Comparison of ENCODE assay signal across 15 cellular contexts in genomic region chr15:83063555-83063954, GRCh38. TPM values are rescaled to one million over a fixed set of nuclear protein-coding genes. Genes with fewer than 3 reads are reported as not detected.
DNase-seq lines count a peak whose midpoint lies in the region; ATAC-seq, FAIRE-seq and TF ChIP-seq lines count a peak whose summit lies in the region.
"Had no signal": no experiment of that assay in that cellular context is flagged by ENCODE, and none has a peak within 500 bp of the region (broad histone marks: within the 10 kb centered on the region; RNA-seq: fewer than 3 reads in every experiment).

No MANE protein-coding gene starts in this region.

- no peak overlapping the region for H3K9ac ChIP-seq in MM.1S (ENCODE audit: low read length)
- peak overlapping the region in 1 of 2 experiments; percentile 12; a peak in 1 of 4 replicates for H3K9ac ChIP-seq in K562 (ENCODE audit: insufficient read depth in 1 of 2, low read depth in 2 of 2, low read length in 2 of 2)

- no peaks in the 10 kb centered on the region for H3K9me2 ChIP-seq in MM.1S (replicated peaks; ENCODE audit: insufficient read depth, low read length)

- H3K27ac Mint-ChIP-seq in Caco-2 (ENCODE audit: unreplicated experiment) = no peak overlapping the region
- H3K27ac Mint-ChIP-seq: nephron had no signal

- CTCF ChIA-PET in K562 (lab: Yijun Ruan, JAX; ENCODE audit: low intra/inter-chr PET ratio) = no interaction called here
- CTCF ChIA-PET in Caco-2 (lab: Charles Lee) = no interaction called here

- no peak for TF ChIP-seq EP300 in K562 (IDR thresholded peaks at IDR 0.05; ENCODE audit: low read length)

- H3K27me3 Mint-ChIP-seq in Caco-2 (ENCODE audit: insufficient read depth, unreplicated experiment) = no peaks in the 10 kb centered on the region

- no peaks in the 10 kb centered on the region for H3K9me1 ChIP-seq in K562 (ENCODE audit: control insufficient read depth, insufficient read depth, low read length)

- no peaks in the 10 kb centered on the region for H3K9me3 ChIP-seq in MM.1S (replicated peaks; ENCODE audit: insufficient read depth, low read length)
- no peaks in the 10 kb centered on the region for H3K9me3 ChIP-seq in K562 (replicated peaks; ENCODE audit: control insufficient read depth, insufficient read depth, low read depth, low read length)
- no peaks in the 10 kb centered on the region for H3K9me3 ChIP-seq in gastrocnemius medialis
- H3K9me3 ChIP-seq in Caco-2 = no peaks in the 10 kb centered on the region
- H3K9me3 ChIP-seq: left lung, sigmoid colon had no signal

- BruUV-seq in K562 (replicated peaks; lab: Mats Ljungman, UMichigan) = no TSS peak
- BruUV-seq in Caco-2 (replicated peaks; lab: Mats Ljungman, UMichigan) = no TSS peak

- WGBS in K562 (ENCODE audit: insufficient coverage, low coverage, missing lambda C conversion rate) = 76% methylated on average over 4 of the region's 4 CpGs

- H3K4me1 Mint-ChIP-seq in Caco-2 (ENCODE audit: low read depth, unreplicated experiment) = peaks cover 10% of the 10 kb centered on the region

- peaks cover 78% of the 10 kb centered on the region for H3K79me2 ChIP-seq in MM.1S (ENCODE audit: low read length)
- peaks cover 85% of the 10 kb centered on the region for H3K79me2 ChIP-seq in K562 (ENCODE audit: control insufficient read depth, insufficient read depth, low read length)

- H3K4me1 ChIP-seq in MM.1S (ENCODE audit: low read length) (peaks cover 22% of the 10 kb centered on the region), K562 (replicated peaks in 1 of 2; ENCODE audit: control insufficient read depth in 2 of 2, insufficient read depth in 2 of 2, low read length in 2 of 2) (peaks cover 9 to 35% of the 10 kb centered on the region in 2 experiments), gastrocnemius medialis (peaks cover 57 to 62% of the 10 kb centered on the region in 2 donors), Caco-2 (peaks cover 39% of the 10 kb centered on the region)

- ATAC-seq in K562 (no peak), gastrocnemius medialis (no peak)
- ATAC-seq: left lung had no signal

- no peak for FAIRE-seq in K562 (lab: Jason Lieb, UNC)

- H3K36me3 ChIP-seq in MM.1S (replicated peaks; ENCODE audit: insufficient read depth, low read length) (no peaks in the 10 kb centered on the region), K562 (ENCODE audit: control insufficient read depth, insufficient read depth, low read length) (peaks cover 55% of the 10 kb centered on the region), gastrocnemius medialis (no peaks in the 10 kb centered on the region), Caco-2 (ENCODE audit: control insufficient read depth, insufficient read depth, low read length) (no peaks in the 10 kb centered on the region; the same call in 1 of the 2 replicates)
- H3K36me3 ChIP-seq: sigmoid colon had no signal

- peak overlapping the region; percentile 24; the same call in 1 of the 2 replicates for H3K4me3 ChIP-seq in GM12864 (ENCODE audit: low read depth, low read length)
- H3K4me3 ChIP-seq in MM.1S (ENCODE audit: low read length) = no peak overlapping the region
- H3K4me3 ChIP-seq in K562 = peak overlapping the region; percentile 8; the same call in 1 of the 2 replicates
- H3K4me3 ChIP-seq in gastrocnemius medialis = peak overlapping the region; percentile 78 to 84 (median 80)
- no peak overlapping the region for H3K4me3 ChIP-seq in Caco-2 (ENCODE audit: low read depth, low read length)
- H3K4me3 ChIP-seq: left lung had no signal

- H3K4me2 ChIP-seq in MM.1S (ENCODE audit: low read depth, low read length) (peak overlapping the region; percentile 10; the same call in 1 of the 2 replicates), K562 (ENCODE audit: insufficient read depth, low read length) (peak overlapping the region; percentile 62)

- TF ChIP-seq RAD21 in K562 (CRISPR knock-in tag; conservative IDR thresholded peaks at IDR 0.05 in 1 of 2, IDR thresholded peaks at IDR 0.05 in 1 of 2) = no peak

- H3K27ac ChIP-seq in MM.1S (ENCODE audit: low read length) (no peak overlapping the region), K562 (ENCODE audit: extremely low read depth, low read depth, low read length) (peak overlapping the region; percentile 2; the same call in 1 of the 3 replicates), gastrocnemius medialis (peak overlapping the region; percentile 87 to 98 (median 96))

- H2AFZ ChIP-seq in MM.1S (ENCODE audit: low read length) = no peak overlapping the region
- no peak overlapping the region for H2AFZ ChIP-seq in K562 (ENCODE audit: low read depth, low read length)

- H3K36me3 Mint-ChIP-seq in Caco-2 (ENCODE audit: insufficient read depth, unreplicated experiment) = peaks cover 7% of the 10 kb centered on the region

- no peak for DNase-seq in GM12864 (ENCODE audit: low read depth)
- DNase-seq in MM.1S = no peak
- DNase-seq in K562 (ENCODE audit: extremely low read depth in 1 of 4, low spot score in 3 of 4) = no peak
- DNase-seq in gastrocnemius medialis = no peak
- DNase-seq in HPDE6-E6E7 (ENCODE audit: extremely low spot score) = no peak
- DNase-seq in Caco-2 = no peak
- DNase-seq in effector CD8-positive, alpha-beta T cell (lab: John Stamatoyannopoulos, UW) = no peak
- DNase-seq: activated CD4-positive, alpha-beta T cell treated with anti-CD3 and anti-CD28 coated beads, Interleukin-2, amount 50 U/mL, for 1 hour; amygdala; glutamatergic neuron; left lung; NCI-H2081 treated with DMSO at 0.1 percent for 48 hours; sigmoid colon; T-helper 1 cell had no signal

- POLR2A ChIA-PET in K562 (lab: Yijun Ruan, JAX) (no interaction called here), Caco-2 (lab: Charles Lee) (no interaction called here)

- H4K20me1 ChIP-seq in MM.1S (ENCODE audit: insufficient read depth, low read length) (peaks cover 15% of the 10 kb centered on the region; the same call in 1 of the 2 replicates), K562 (replicated peaks; ENCODE audit: control insufficient read depth, insufficient read depth, low read length) (peaks cover 35% of the 10 kb centered on the region)

- TF ChIP-seq CTCF in GM12864 (IDR thresholded peaks at IDR 0.05; ENCODE audit: low read depth, low read length, missing control alignments) (no peak), MM.1S (IDR thresholded peaks at IDR 0.05; ENCODE audit: low read length) (no peak), K562 (IDR thresholded peaks at IDR 0.05 in 2 of 3, conservative IDR thresholded peaks at IDR 0.05 in 1 of 3; ENCODE audit: insufficient read depth in 2 of 3, low read depth in 1 of 3, low read length in 3 of 3) (no peak), gastrocnemius medialis (IDR thresholded peaks at IDR 0.05 in 4 of 5, conservative IDR thresholded peaks at IDR 0.05 in 1 of 5) (no peak), Caco-2 (IDR thresholded peaks at IDR 0.05; ENCODE audit: insufficient read depth in 1 of 2, low read depth in 1 of 2, low read length in 1 of 2, severe bottlenecking in 1 of 2, unreplicated experiment in 1 of 2) (no peak)

- no peak for TF ChIP-seq POLR2A in K562 (conservative IDR thresholded peaks at IDR 0.05)
- TF ChIP-seq POLR2A in gastrocnemius medialis (IDR thresholded peaks at IDR 0.05) = no peak

- H3F3A ChIP-seq in MM.1S (ENCODE audit: insufficient read depth, low read length) = peaks cover 8% of the 10 kb centered on the region; the same call in 1 of the 2 replicates

- intact Hi-C loops in K562 (cut with micrococcal nuclease) = no loop called here
- intact Hi-C loops in gastrocnemius medialis (cut with DNase I; ENCODE audit: low total_unique reads) = no loop called here
- intact Hi-C loops in Caco-2 (cut with micrococcal nuclease; ENCODE audit: unreplicated experiment) = no loop called here

- H3K27me3 ChIP-seq in MM.1S (replicated peaks; ENCODE audit: insufficient read depth, low read length) (no peaks in the 10 kb centered on the region), K562 (ENCODE audit: control insufficient read depth in 2 of 2, insufficient read depth in 2 of 2, low read length in 2 of 2) (no peaks in the 10 kb centered on the region), gastrocnemius medialis (no peaks in the 10 kb centered on the region), Caco-2 (replicated peaks; ENCODE audit: control insufficient read depth, insufficient read depth, low read length) (no peaks in the 10 kb centered on the region)
- H3K27me3 ChIP-seq: left lung, sigmoid colon had no signal

- in situ Hi-C loops in K562 (cut with MboI) (no loop called here), gastrocnemius medialis (cut with MboI; ENCODE audit: low sequenced_read_pairs in 4 of 4) (no loop called here)

- no peaks in the 10 kb centered on the region for H3K9me3 Mint-ChIP-seq in Caco-2 (ENCODE audit: unreplicated experiment)
- H3K9me3 Mint-ChIP-seq: nephron had no signal

- H3K4me3 Mint-ChIP-seq in Caco-2 (ENCODE audit: unreplicated experiment) = no peak overlapping the region
- H3K4me3 Mint-ChIP-seq: nephron had no signal

RNA-seq across cellular contexts. Expression of gene BTBD1, which starts 3.5 kb away (rescaled TPM):
- 36.3 and 67.9 TPM in 2 replicates for total RNA-seq in K562 (2011; cell fraction: chromatin; rRNA removed; ENCODE audit: low replicate concordance)
- 28.7 and 30.3 TPM in 2 replicates for total RNA-seq in K562 (2011; cell fraction: nucleolus; rRNA removed)
- total RNA-seq in K562 (2011; cell fraction: nucleoplasm; rRNA removed) = 50.4 and 78.1 TPM in 2 replicates
- total RNA-seq in K562 (2014; rRNA removed) (89.1 and 90.4 TPM in 2 replicates), K562 (2014; rRNA removed; fragmentation: Illumina TruSeq; extraction: Trizol) (97.6 and 107 TPM in 2 replicates), K562 (2015; rRNA removed; fragmentation: Illumina TruSeq; extraction: Trizol) (87.4 and 93.4 TPM in 2 replicates), K562 (2021) (75.8 and 77.3 TPM in 2 replicates), gastrocnemius medialis (100 to 1,000 TPM; 229 to 408 (median 342) TPM), Caco-2 (2022) (34.1 and 36.1 TPM in 2 replicates)
- polyA plus RNA-seq in K562 (2011; rRNA removed) (91.7 and 106 TPM in 2 replicates), K562 (2014; fragmentation: Illumina TruSeq; extraction: Trizol) (89.5 and 94.1 TPM in 2 replicates), K562 (2014; fragmentation: Nextera tagmentation; extraction: Ambion mirVana) (10 to 100 TPM; 19.4 to 27.2 TPM), K562 (2014; rRNA removed) (73.6 and 74.9 TPM in 2 replicates)
- polyA plus RNA-seq in K562 (2011; cell fraction: cytosol; rRNA removed) = 42.8 and 47.8 TPM in 2 replicates
- 32.2 and 50.2 TPM in 2 replicates for polyA plus RNA-seq in K562 (2011; cell fraction: nucleus; rRNA removed)
- 58.8 and 59.6 TPM in 2 replicates for polyA plus RNA-seq in K562 (2012)
- polyA minus RNA-seq in K562 (2011; rRNA and poly(A)+ RNA removed) = 134 and 142 TPM in 2 replicates
- polyA minus RNA-seq in K562 (2011; cell fraction: cytosol; rRNA and poly(A)+ RNA removed) = 66.7 and 84.5 TPM in 2 replicates
- polyA minus RNA-seq in K562 (2011; cell fraction: nucleus; rRNA and poly(A)+ RNA removed) = 32.2 and 51.5 TPM in 2 replicates

RNA-seq across cellular contexts. Expression of gene TM6SF1, which starts 43.9 kb away (rescaled TPM):
- 3.2 and 5.4 TPM in 2 replicates for total RNA-seq in K562 (2011; cell fraction: chromatin; rRNA removed; ENCODE audit: low replicate concordance)
- 2.3 and 3.0 TPM in 2 replicates for total RNA-seq in K562 (2011; cell fraction: nucleolus; rRNA removed)
- 1.7 and 2.9 TPM in 2 replicates for total RNA-seq in K562 (2011; cell fraction: nucleoplasm; rRNA removed)
- total RNA-seq in K562 (2014; rRNA removed) (1.8 and 3.3 TPM in 2 replicates), K562 (2014; rRNA removed; fragmentation: Illumina TruSeq; extraction: Trizol) (4.4 and 4.6 TPM in 2 replicates), K562 (2015; rRNA removed; fragmentation: Illumina TruSeq; extraction: Trizol) (1.1 and 1.3 TPM in 2 replicates), K562 (2021) (2.7 and 4.1 TPM in 2 replicates), gastrocnemius medialis (10 to 100 TPM in 3 of 4 donors, 1 to 10 TPM in 1; 7.1 to 49.1 (median 13.7) TPM), Caco-2 (2022) (not detected in 2 replicates)
- polyA plus RNA-seq in K562 (2011; rRNA removed) (1.0 and 6.1 TPM in 2 replicates), K562 (2014; fragmentation: Illumina TruSeq; extraction: Trizol) (3.5 and 4.4 TPM in 2 replicates), K562 (2014; fragmentation: Nextera tagmentation; extraction: Ambion mirVana) (1 to 10 TPM; 5.2 to 5.6 TPM), K562 (2014; rRNA removed) (2.9 and 4.5 TPM in 2 replicates)
- polyA plus RNA-seq in K562 (2011; cell fraction: cytosol; rRNA removed) = 0.34 and 2.9 TPM in 2 replicates
- 1.5 and 9.2 TPM in 2 replicates for polyA plus RNA-seq in K562 (2011; cell fraction: nucleus; rRNA removed)
- polyA plus RNA-seq in K562 (2012) = 2.7 and 34.9 TPM in 2 replicates
- 0.35 and 2.2 TPM in 2 replicates for polyA minus RNA-seq in K562 (2011; rRNA and poly(A)+ RNA removed)
- 1.0 TPM in 1 of 2 replicates, not detected in the other for polyA minus RNA-seq in K562 (2011; cell fraction: cytosol; rRNA and poly(A)+ RNA removed)
- 0.54 and 4.1 TPM in 2 replicates for polyA minus RNA-seq in K562 (2011; cell fraction: nucleus; rRNA and poly(A)+ RNA removed)

RNA-seq across cellular contexts. Expression of gene C15orf40, which starts 52.1 kb away (rescaled TPM):
- 46.2 and 54.6 TPM in 2 replicates for total RNA-seq in K562 (2011; cell fraction: chromatin; rRNA removed; ENCODE audit: low replicate concordance)
- 35.3 and 48.2 TPM in 2 replicates for total RNA-seq in K562 (2011; cell fraction: nucleolus; rRNA removed)
- total RNA-seq in K562 (2011; cell fraction: nucleoplasm; rRNA removed) = 49.2 and 71.3 TPM in 2 replicates
- total RNA-seq in K562 (2014; rRNA removed) (15.9 and 18.4 TPM in 2 replicates), K562 (2014; rRNA removed; fragmentation: Illumina TruSeq; extraction: Trizol) (30.3 and 33.7 TPM in 2 replicates), K562 (2015; rRNA removed; fragmentation: Illumina TruSeq; extraction: Trizol) (13.6 and 22.1 TPM in 2 replicates), K562 (2021) (22.9 and 27.0 TPM in 2 replicates), gastrocnemius medialis (10 to 100 TPM in 2 of 4 donors, 1 to 10 TPM in 2; 5.9 to 14.6 (median 9.5) TPM), Caco-2 (2022) (26.8 and 27.2 TPM in 2 replicates)
- polyA plus RNA-seq in K562 (2011; rRNA removed) (21.4 and 27.0 TPM in 2 replicates), K562 (2014; fragmentation: Illumina TruSeq; extraction: Trizol) (23.2 and 33.9 TPM in 2 replicates), K562 (2014; fragmentation: Nextera tagmentation; extraction: Ambion mirVana) (10 to 100 TPM; 49.9 to 52.0 TPM), K562 (2014; rRNA removed) (21.8 and 29.6 TPM in 2 replicates)
- 13.7 and 19.6 TPM in 2 replicates for polyA plus RNA-seq in K562 (2011; cell fraction: cytosol; rRNA removed)
- polyA plus RNA-seq in K562 (2011; cell fraction: nucleus; rRNA removed) = 18.6 and 24.1 TPM in 2 replicates
- polyA plus RNA-seq in K562 (2012) = 28.6 and 37.1 TPM in 2 replicates
- 13.9 and 15.5 TPM in 2 replicates for polyA minus RNA-seq in K562 (2011; rRNA and poly(A)+ RNA removed)
- polyA minus RNA-seq in K562 (2011; cell fraction: cytosol; rRNA and poly(A)+ RNA removed) = 4.8 and 6.3 TPM in 2 replicates
- 25.8 and 31.9 TPM in 2 replicates for polyA minus RNA-seq in K562 (2011; cell fraction: nucleus; rRNA and poly(A)+ RNA removed)

Comparison
In these comparisons a context has a peak if more than half of its experiments do, and no peak if none do; other contexts are left out.
1. H3K4me3 ChIP-seq: peak in GM12864 (single experiment), K562 (single experiment) and gastrocnemius medialis (4 of 4); none in MM.1S (single experiment) and Caco-2 (single experiment).